1 cellular context compared by ENCODE assay signal in the genomic region with DNA sequence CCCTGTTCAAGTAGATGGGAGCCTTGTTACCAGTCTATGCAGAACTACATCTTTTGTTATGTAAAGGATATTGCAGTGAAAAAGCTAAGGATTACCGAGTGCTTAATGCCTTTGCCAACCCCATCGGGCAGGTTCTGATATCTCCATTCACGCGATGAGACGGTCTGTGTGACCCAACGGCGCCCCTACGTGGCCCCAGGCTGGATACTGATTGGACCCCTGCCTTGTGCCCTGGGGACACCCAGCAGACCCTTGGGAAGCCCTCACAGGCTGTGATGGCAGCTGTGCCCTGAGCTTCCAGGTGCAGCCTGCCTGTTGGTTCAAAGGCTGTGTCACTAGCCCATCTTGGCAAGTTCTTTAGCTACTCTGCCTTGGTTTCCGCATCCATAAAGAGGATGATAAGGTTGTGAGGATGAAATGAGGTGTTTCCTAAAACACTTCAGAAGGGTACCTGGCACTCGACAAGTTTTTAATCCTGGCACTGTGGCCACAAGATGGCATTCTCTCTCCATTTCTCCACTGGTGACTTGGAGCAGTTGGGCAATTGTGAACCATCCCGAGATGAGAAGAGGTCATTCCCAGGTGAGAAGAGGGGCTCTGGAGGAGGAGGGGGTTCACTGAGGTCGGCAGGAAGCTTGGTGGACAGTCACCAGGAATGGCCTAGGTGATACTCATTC.
TF ChIP-seq lines count a peak whose summit lies in the region.

No MANE protein-coding gene starts in this region.

TF ChIP-seq in A549, 52 proteins besides CTCF, POLR2A, EP300 and RAD21 (continued from another document):
- TF ChIP-seq, protein P1, sequence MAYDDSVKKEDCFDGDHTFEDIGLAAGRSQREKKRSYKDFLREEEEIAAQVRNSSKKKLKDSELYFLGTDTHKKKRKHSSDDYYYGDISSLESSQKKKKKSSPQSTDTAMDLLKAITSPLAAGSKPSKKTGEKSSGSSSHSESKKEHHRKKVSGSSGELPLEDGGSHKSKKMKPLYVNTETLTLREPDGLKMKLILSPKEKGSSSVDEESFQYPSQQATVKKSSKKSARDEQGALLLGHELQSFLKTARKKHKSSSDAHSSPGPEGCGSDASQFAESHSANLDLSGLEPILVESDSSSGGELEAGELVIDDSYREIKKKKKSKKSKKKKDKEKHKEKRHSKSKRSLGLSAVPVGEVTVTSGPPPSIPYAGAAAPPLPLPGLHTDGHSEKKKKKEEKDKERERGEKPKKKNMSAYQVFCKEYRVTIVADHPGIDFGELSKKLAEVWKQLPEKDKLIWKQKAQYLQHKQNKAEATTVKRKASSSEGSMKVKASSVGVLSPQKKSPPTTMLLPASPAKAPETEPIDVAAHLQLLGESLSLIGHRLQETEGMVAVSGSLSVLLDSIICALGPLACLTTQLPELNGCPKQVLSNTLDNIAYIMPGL (CRISPR knock-in tag; IDR thresholded peaks at IDR 0.05; ENCODE audit: borderline replicate concordance): no peak
- no peak for TF ChIP-seq SMC3 (IDR thresholded peaks at IDR 0.05)
